In the genomic region with DNA sequence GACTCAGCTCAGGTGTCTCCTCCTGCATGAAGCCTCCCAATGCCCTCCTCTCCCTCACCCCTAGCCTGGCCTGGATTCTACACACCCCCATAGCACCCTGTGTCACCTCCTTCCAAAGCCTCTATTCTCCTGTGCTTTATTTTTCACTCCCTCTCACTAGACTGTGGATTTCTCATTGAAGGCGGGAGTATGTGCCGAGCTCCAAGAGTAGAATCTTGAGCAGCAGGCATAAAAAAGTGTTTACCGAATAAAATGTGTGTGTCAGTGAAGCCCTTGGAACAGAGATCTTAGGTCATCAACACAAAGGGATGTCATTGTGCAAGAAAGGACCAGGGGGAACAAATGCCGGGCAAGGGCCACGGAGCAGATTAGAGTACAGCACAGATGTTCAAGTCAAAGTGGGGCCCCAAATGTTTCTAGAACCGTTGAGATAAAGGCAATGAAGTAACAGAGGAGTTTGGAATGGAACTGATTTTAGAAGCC, we compare ENCODE assay signal across 21 cellular contexts.
DNase-seq lines count a peak whose midpoint lies in the region; ATAC-seq and TF ChIP-seq lines count a peak whose summit lies in the region.
"Had no signal": no experiment of that assay in that cellular context is flagged by ENCODE, and none has a peak within 500 bp of the region (broad histone marks: within the 10 kb centered on the region; RNA-seq: fewer than 3 reads in every experiment).

No MANE protein-coding gene starts in this region.

- H3K36me3 ChIP-seq in left ventricle myocardium inferior (no peaks in the 10 kb centered on the region), gastrocnemius medialis (no peaks in the 10 kb centered on the region), vagina (no peaks in the 10 kb centered on the region)
- H3K36me3 ChIP-seq: spleen had no signal

- H3K27ac ChIP-seq in left ventricle myocardium inferior (replicated peaks) = peak overlapping the region; percentile 82
- peak overlapping the region; percentile 71 to 77 (median 76) for H3K27ac ChIP-seq in gastrocnemius medialis
- H3K27ac ChIP-seq in vagina = peak overlapping the region; percentile 66
- H3K27ac ChIP-seq: body of pancreas had no signal

- ATAC-seq in Right ventricle myocardium superior (ENCODE audit: poor library complexity) (no peak), gastrocnemius medialis (peak in 1 of 2 donors; percentile 29)
- ATAC-seq: activated CD8-positive, alpha-beta T cell treated with anti-CD3 and anti-CD28 coated beads, Interleukin-2, amount 10 ng/mL, durations not matched to agents 7 days and 5 days; body of pancreas; GM23338; natural killer cell treated with Interleukin-12 subunit alpha and Interleukin-12 subunit beta and Interleukin-15 and Interleukin-18, amount 100 ng/mL, for 72 hours had no signal

- intact Hi-C loops in left ventricle myocardium inferior (cut with micrococcal nuclease) (no loop called here), Right ventricle myocardium superior (cut with DNase I) (no loop called here), gastrocnemius medialis (cut with DNase I; ENCODE audit: low total_unique reads) (loop anchor here (5.0 kb wide), 2 partner anchors 41 to 199 kb away; a partner anchor contains a TSS), vagina (cut with DNase I) (no loop called here)

- no peak for TF ChIP-seq POLR2A in gastrocnemius medialis (IDR thresholded peaks at IDR 0.05)
- TF ChIP-seq POLR2A in vagina (IDR thresholded peaks at IDR 0.05) = no peak

- H3K4me3 ChIP-seq in left ventricle myocardium inferior (no peak overlapping the region), fibroblast of pulmonary artery (replicated peaks; ENCODE audit: low read depth, low read length) (no peak overlapping the region), gastrocnemius medialis (no peak overlapping the region), vagina (no peak overlapping the region)
- H3K4me3 ChIP-seq: body of pancreas, GM23338, spleen had no signal

- DNase-seq in left ventricle myocardium inferior (no peak), Right ventricle myocardium superior (no peak), fibroblast of pulmonary artery (ENCODE audit: low read depth) (peak; percentile 26), gastrocnemius medialis (peak in 1 of 2 donors; percentile 52), vagina (ENCODE audit: extremely low spot score in 2 of 2) (no peak), NCI-H524 (lab: John Stamatoyannopoulos, UW) (no peak), NCI-H1694 treated with DMSO at 0.1 percent for 48 hours (lab: John Stamatoyannopoulos, UW) (no peak), CD1c-positive myeloid dendritic cell (ENCODE audit: extremely low spot score) (no peak)
- DNase-seq: activated CD4-positive, CD25-positive, alpha-beta regulatory T cell; activated CD8-positive, alpha-beta T cell treated with anti-CD3 and anti-CD28 coated beads, Interleukin-2, amount 10 ng/mL, durations not matched to agents 7 days and 5 days; activated naive CD4-positive, alpha-beta T cell treated with anti-CD3 and anti-CD28 coated beads, Interleukin-2, amount 10 ng/mL, durations not matched to agents 7 days and 5 days; activated T-cell treated with anti-CD3 and anti-CD28 coated beads, Interleukin-2, amount 50 U/mL, for 24 hours; body of pancreas; C1 segment of cervical spinal cord; cortex of kidney; NCI-H1105; NCI-H2171; spleen; stimulated activated CD4-positive, alpha-beta T cell treated with anti-CD3 and anti-CD28 coated beads, Interleukin-4, amount 100 ng/mL, for 4 hours had no signal

- no peak for TF ChIP-seq CTCF in left ventricle myocardium inferior (IDR thresholded peaks at IDR 0.05; ENCODE audit: borderline replicate concordance)
- TF ChIP-seq CTCF in fibroblast of pulmonary artery (IDR thresholded peaks at IDR 0.05; ENCODE audit: low read length, missing control alignments) = no peak
- TF ChIP-seq CTCF in gastrocnemius medialis (IDR thresholded peaks at IDR 0.05 in 4 of 5, conservative IDR thresholded peaks at IDR 0.05 in 1 of 5) = no peak
- TF ChIP-seq CTCF in vagina (IDR thresholded peaks at IDR 0.05) = no peak

- H3K9me3 ChIP-seq in left ventricle myocardium inferior (replicated peaks) = no peaks in the 10 kb centered on the region
- no peaks in the 10 kb centered on the region for H3K9me3 ChIP-seq in gastrocnemius medialis
- no peaks in the 10 kb centered on the region for H3K9me3 ChIP-seq in vagina
- H3K9me3 ChIP-seq: body of pancreas, spleen had no signal

- peaks cover 62% of the 10 kb centered on the region for H3K4me1 ChIP-seq in left ventricle myocardium inferior
- peaks cover 44 to 53% of the 10 kb centered on the region in 2 donors for H3K4me1 ChIP-seq in gastrocnemius medialis
- peaks cover 65% of the 10 kb centered on the region for H3K4me1 ChIP-seq in vagina

- in situ Hi-C loops in gastrocnemius medialis (cut with MboI; ENCODE audit: low sequenced_read_pairs in 4 of 4) = no loop called here

- H3K27me3 ChIP-seq in left ventricle myocardium inferior (ENCODE audit: low read depth) = no peaks in the 10 kb centered on the region
- H3K27me3 ChIP-seq in gastrocnemius medialis = no peaks in the 10 kb centered on the region
- no peaks in the 10 kb centered on the region for H3K27me3 ChIP-seq in vagina
- H3K27me3 ChIP-seq: body of pancreas, spleen had no signal
